8 cellular contexts compared by ENCODE assay signal in the genomic region with DNA sequence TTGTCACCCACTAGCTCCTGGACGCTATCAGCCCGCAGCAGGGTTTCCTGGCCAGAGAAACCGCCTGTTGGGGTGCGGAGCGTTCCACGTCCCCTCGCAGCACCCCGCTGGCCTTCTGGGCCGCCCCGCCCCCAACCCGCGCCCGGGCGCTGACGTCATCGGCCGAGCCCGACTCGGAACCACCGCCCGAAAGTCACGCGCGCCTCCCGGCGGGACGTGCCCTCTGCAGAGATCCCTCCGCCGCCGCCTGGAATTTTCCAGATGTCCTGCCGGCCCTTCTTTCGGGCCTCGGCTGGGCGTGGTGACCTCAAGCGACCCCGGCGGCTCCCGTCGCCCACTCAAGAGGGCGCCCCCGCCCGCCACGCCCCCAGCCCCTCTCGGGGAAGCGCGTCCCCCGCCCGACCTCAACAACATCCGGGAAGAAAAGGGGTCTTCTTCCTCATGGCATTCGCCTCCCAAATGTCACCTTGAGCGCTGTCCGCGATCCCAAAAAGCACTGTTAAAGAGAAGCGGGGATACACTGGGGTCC. TPM values are rescaled to one million over a fixed set of nuclear protein-coding genes. Genes with fewer than 3 reads are reported as not detected.
DNase-seq lines count a peak whose midpoint lies in the region; ATAC-seq lines count a peak whose summit lies in the region.

No MANE protein-coding gene starts in this region.

- H3K36me3 ChIP-seq in ectodermal cell (ENCODE audit: control insufficient read depth, insufficient read depth, low read length), result no peaks in the 10 kb centered on the region

- no peaks in the 10 kb centered on the region for H3K27me3 ChIP-seq in ectodermal cell (ENCODE audit: control insufficient read depth, insufficient read depth, low read length, poor library complexity, severe bottlenecking)

- no peaks in the 10 kb centered on the region for H3K9me3 ChIP-seq in ectodermal cell (ENCODE audit: control insufficient read depth, low read length)

- H3K4me3 ChIP-seq in ectodermal cell (ENCODE audit: insufficient read depth, low read depth, low read length), result peak overlapping the region; percentile 57

- peak; percentile 99 for DNase-seq in ELR (ENCODE audit: low read depth)
- DNase-seq in NCI-H774 (lab: John Stamatoyannopoulos, UW), result peak; percentile 97
- peak; percentile 98 for DNase-seq in activated CD8-positive, alpha-beta memory T cell treated with anti-CD3 and anti-CD28 coated beads for 24 hours
- peak; percentile 98 to 99 for DNase-seq in lung microvascular endothelial cell (ENCODE audit: low read depth in 2 of 2)
- peak; percentile 86 to 87 (median 87) for DNase-seq in stimulated activated CD4-positive, alpha-beta T cell treated with anti-CD3 and anti-CD28 coated beads, TNF-alpha, amount 100 ng/mL, for 1 hour (ENCODE audit: low read depth in 3 of 3, low spot score in 1 of 3)

- peak; percentile 26 for ATAC-seq in HG03045 (IDR thresholded peaks at IDR 0.05; ENCODE audit: unreplicated experiment)
- ATAC-seq in GM18907 (IDR thresholded peaks at IDR 0.05; ENCODE audit: unreplicated experiment), result no peak

- peak overlapping the region; percentile 98 for H3K27ac ChIP-seq in ectodermal cell (ENCODE audit: insufficient read depth, low read depth, low read length, poor library complexity, severe bottlenecking)

- WGBS in ectodermal cell, 2 experiments, result 1% methylated on average over 54 of the region's 54 CpGs

- peaks cover 80% of the 10 kb centered on the region for H3K4me1 ChIP-seq in ectodermal cell (ENCODE audit: control insufficient read depth, insufficient read depth, low read length)

RNA-seq across cellular contexts. Expression of a gene that starts 0.4 kb away (rescaled TPM):
- 40.3 TPM for polyA plus RNA-seq in ectodermal cell (2013, experiment 1 of 4)
- 49.6 TPM for polyA plus RNA-seq in ectodermal cell (2013, experiment 2 of 4)
- 17.1 TPM for polyA plus RNA-seq in ectodermal cell (2013, experiment 3 of 4)
- polyA plus RNA-seq in ectodermal cell (2013, experiment 4 of 4), result 14.7 TPM
- total RNA-seq in lung microvascular endothelial cell, result 26.4 and 94.2 TPM in 2 replicates

RNA-seq across cellular contexts. Expression of a gene that starts 35.7 kb away (rescaled TPM):
- 15.0 TPM for polyA plus RNA-seq in ectodermal cell (2013, experiment 1 of 4)
- 16.6 TPM for polyA plus RNA-seq in ectodermal cell (2013, experiment 2 of 4)
- 12.3 TPM for polyA plus RNA-seq in ectodermal cell (2013, experiment 3 of 4)
- 12.3 TPM for polyA plus RNA-seq in ectodermal cell (2013, experiment 4 of 4)
- total RNA-seq in lung microvascular endothelial cell, result 63.4 and 82.9 TPM in 2 replicates

RNA-seq across cellular contexts. Expression of a gene that starts 39.7 kb away (rescaled TPM):
- 0.43 TPM for polyA plus RNA-seq in ectodermal cell (2013, experiment 1 of 4)
- 0.80 TPM for polyA plus RNA-seq in ectodermal cell (2013, experiment 2 of 4)
- polyA plus RNA-seq in ectodermal cell (2013, experiment 3 of 4), result 1.1 TPM
- polyA plus RNA-seq in ectodermal cell (2013, experiment 4 of 4), result 0.93 TPM
- total RNA-seq in lung microvascular endothelial cell, result 1.2 and 1.7 TPM in 2 replicates
